1 cellular context compared by ENCODE assay signal in genomic region chr10:43344051-43344450, GRCh38.
TF ChIP-seq lines count a peak whose summit lies in the region.

No MANE protein-coding gene starts in this region.

TF ChIP-seq in A549, 52 proteins besides CTCF, POLR2A, EP300 and RAD21 (continued from another document):
- TF ChIP-seq ELK1 (IDR thresholded peaks at IDR 0.05; ENCODE audit: low read depth, low read length) (no peak), BHLHE40 (IDR thresholded peaks at IDR 0.05; ENCODE audit: low read depth, low read length) (no peak), ZSCAN20 (CRISPR knock-in tag; IDR thresholded peaks at IDR 0.05) (no peak), PBX3 (IDR thresholded peaks at IDR 0.05) (no peak), CBX8 (IDR thresholded peaks at IDR 0.05) (no peak)
